10 cellular contexts compared by ENCODE assay signal in the genomic region with DNA sequence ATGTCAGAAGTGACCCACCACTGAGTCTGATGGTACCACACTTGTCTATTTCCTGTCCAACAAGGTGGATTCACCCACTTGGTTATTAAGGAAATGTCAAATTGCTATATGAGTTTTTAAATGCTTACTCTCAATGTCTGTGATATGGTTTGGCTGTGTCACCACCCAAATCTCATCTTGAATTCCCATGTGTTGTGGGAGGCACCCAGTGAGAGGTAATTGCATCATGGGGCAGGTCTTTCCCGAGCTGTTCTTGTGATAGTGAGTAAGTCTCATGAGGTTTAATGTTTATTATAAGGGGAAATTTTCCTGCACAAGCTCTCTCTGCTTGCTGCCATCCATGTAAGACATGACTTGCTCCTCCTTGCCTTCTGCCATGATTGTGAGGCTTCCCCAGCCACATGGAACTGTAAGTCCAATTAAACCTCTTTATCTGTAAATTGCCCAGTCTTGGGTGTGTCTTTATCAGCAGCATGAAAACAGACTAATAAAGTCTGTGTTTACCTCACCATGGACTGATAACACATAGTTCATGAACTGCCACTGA. TPM values are rescaled to one million over a fixed set of nuclear protein-coding genes. Genes with fewer than 3 reads are reported as not detected.
A peak's percentile ranks its signal among the peaks of the same experiment; 100 is the strongest.
DNase-seq lines count a peak whose midpoint lies in the region; ATAC-seq and TF ChIP-seq lines count a peak whose summit lies in the region.
"Not testable (repeated sequence)": the region's sequence is repeated elsewhere in the genome, so short reads cannot be mapped to it uniquely, and the experiment has no call there.
"Had no signal": no experiment of that assay in that cellular context is flagged by ENCODE, and none has a peak within 500 bp of the region (broad histone marks: within the 10 kb centered on the region; RNA-seq: fewer than 3 reads in every experiment).

No MANE protein-coding gene starts in this region.

- H3K27me3 ChIP-seq in CD4-positive, alpha-beta T cell (ENCODE audit: control insufficient read depth, insufficient read depth, low read length) = not testable (repeated sequence)

- not testable (repeated sequence) for DNase-seq in CD4-positive, alpha-beta T cell
- DNase-seq in HUDEP-2 (lab: John Stamatoyannopoulos, UW; ENCODE audit: unreplicated experiment in 76 of 76) = peak in 49 of 76 experiments; percentile 2 to 86 (median 45)
- peak; percentile 8 for DNase-seq in RPMI7951 (ENCODE audit: low read depth)
- peak; percentile 67 for DNase-seq in activated CD4-positive, alpha-beta memory T cell treated with anti-CD3 and anti-CD28 coated beads for 36 hours
- peak; percentile 44 for DNase-seq in activated naive CD4-positive, alpha-beta T cell treated with anti-CD3 and anti-CD28 coated beads, Interleukin-2, amount 50 U/mL, for 16 hours
- peak; percentile 36 for DNase-seq in choroid plexus epithelial cell (ENCODE audit: low read depth)
- DNase-seq in immature natural killer cell = peak; percentile 31 to 38 (median 31)
- DNase-seq in stimulated activated CD4-positive, alpha-beta T cell treated with anti-CD3 and anti-CD28 coated beads, Interleukin-2, amount 100 ng/mL, for 24 hours = peak; percentile 23 to 48

- ATAC-seq in CD4-positive, alpha-beta T cell (ENCODE audit: poor library complexity) = not testable (repeated sequence)

- not testable (repeated sequence) for H3K4me3 ChIP-seq in choroid plexus epithelial cell (ENCODE audit: low read depth, low read length)

- not testable (repeated sequence) for H3K27ac ChIP-seq in CD4-positive, alpha-beta T cell (ENCODE audit: low read depth, low read length)

- H3K27ac Mint-ChIP-seq in CD4-positive, alpha-beta T cell = peak overlapping the region; percentile 48
- peak overlapping the region; percentile 86 for H3K27ac Mint-ChIP-seq in activated CD4-positive, alpha-beta memory T cell treated with anti-CD3 and anti-CD28 coated beads for 36 hours
- peak overlapping the region; percentile 92 to 97 (median 94) for H3K27ac Mint-ChIP-seq in immature natural killer cell

- H3K4me1 Mint-ChIP-seq in CD4-positive, alpha-beta T cell (ENCODE audit: low read depth) = peaks cover 61% of the 10 kb centered on the region
- H3K4me1 Mint-ChIP-seq in activated CD4-positive, alpha-beta memory T cell treated with anti-CD3 and anti-CD28 coated beads for 36 hours (ENCODE audit: low read depth) = peaks cover 46% of the 10 kb centered on the region
- peaks cover 57 to 73% of the 10 kb centered on the region in 2 donors for H3K4me1 Mint-ChIP-seq in immature natural killer cell

- H3K9me3 Mint-ChIP-seq in CD4-positive, alpha-beta T cell; immature natural killer cell: not testable (repeated sequence)
- peaks cover 24% of the 10 kb centered on the region for H3K9me3 Mint-ChIP-seq in activated CD4-positive, alpha-beta memory T cell treated with anti-CD3 and anti-CD28 coated beads for 36 hours

- intact Hi-C loops in CD4-positive, alpha-beta T cell (cut with DNase I, micrococcal nuclease) = loop anchor here (5.0 kb wide), 2 partner anchors 37 to 112 kb away; no protein-coding TSS in a partner anchor
- intact Hi-C loops in activated CD4-positive, alpha-beta memory T cell treated with anti-CD3 and anti-CD28 coated beads for 36 hours (cut with micrococcal nuclease) = loop anchor here (1.0 kb wide), 1 partner anchor 11 kb away; no protein-coding TSS in a partner anchor

- H3K9me3 ChIP-seq in CD4-positive, alpha-beta T cell (ENCODE audit: control insufficient read depth, low read length) = not testable (repeated sequence)

- H3K27me3 Mint-ChIP-seq in CD4-positive, alpha-beta T cell; activated CD4-positive, alpha-beta memory T cell treated with anti-CD3 and anti-CD28 coated beads for 36 hours: not testable (repeated sequence)
- peaks cover 21 to 35% (median 33%) of the 10 kb centered on the region in 3 donors for H3K27me3 Mint-ChIP-seq in immature natural killer cell (ENCODE audit: low read depth in 3 of 3)

- CTCF ChIA-PET in CD4-positive, alpha-beta T cell (lab: Charles Lee) = interaction anchor here (0.7 kb wide), 1 partner anchor 9 kb away, joined by 4 read pairs; no protein-coding TSS in a partner anchor
- CTCF ChIA-PET in activated CD4-positive, alpha-beta memory T cell treated with anti-CD3 and anti-CD28 coated beads for 36 hours (lab: Charles Lee) = interaction anchor here (0.6 to 1.0 kb wide), 3 partner anchors 10 to 134 kb away, joined by 3 to 4 read pairs (median 3); no protein-coding TSS in a partner anchor

- POLR2A ChIA-PET in CD4-positive, alpha-beta T cell (lab: Charles Lee) = interaction anchor here (1.7 kb wide), 1 partner anchor 29 kb away, joined by 3 read pairs; no protein-coding TSS in a partner anchor
- POLR2A ChIA-PET in activated CD4-positive, alpha-beta memory T cell treated with anti-CD3 and anti-CD28 coated beads for 36 hours (lab: Charles Lee) = interaction anchor here (13.5 kb wide), 1 partner anchor 20 kb away, joined by 471 read pairs; a partner anchor contains a TSS

- H3K4me3 Mint-ChIP-seq in CD4-positive, alpha-beta T cell = peak overlapping the region; percentile 32
- H3K4me3 Mint-ChIP-seq in activated CD4-positive, alpha-beta memory T cell treated with anti-CD3 and anti-CD28 coated beads for 36 hours = peak overlapping the region; percentile 68
- peak overlapping the region; percentile 89 to 97 (median 94) for H3K4me3 Mint-ChIP-seq in immature natural killer cell

- not testable (repeated sequence) for TF ChIP-seq CTCF in CD4-positive, alpha-beta T cell (IDR thresholded peaks at IDR 0.05); choroid plexus epithelial cell (conservative IDR thresholded peaks at IDR 0.05; ENCODE audit: low read depth, low read length)

- peaks cover 52% of the 10 kb centered on the region for H3K36me3 Mint-ChIP-seq in CD4-positive, alpha-beta T cell (ENCODE audit: low read depth)
- peaks cover 57% of the 10 kb centered on the region for H3K36me3 Mint-ChIP-seq in activated CD4-positive, alpha-beta memory T cell treated with anti-CD3 and anti-CD28 coated beads for 36 hours
- peaks cover 22 to 28% (median 24%) of the 10 kb centered on the region in 3 donors for H3K36me3 Mint-ChIP-seq in immature natural killer cell

RNA-seq across cellular contexts. Expression of a gene that starts 24.5 kb away (rescaled TPM):
- total RNA-seq in CD4-positive, alpha-beta T cell = 100 to 1,000 TPM; 121 to 122 TPM
- total RNA-seq in RPMI7951 (2014; rRNA removed; shearing (Covaris generic)) = 2.8 and 3.4 TPM in 2 replicates
- total RNA-seq in activated CD4-positive, alpha-beta memory T cell treated with anti-CD3 and anti-CD28 coated beads for 36 hours = 100 to 1,000 TPM; 191 to 199 TPM
- 10 to 100 TPM; 37.7 to 57.3 (median 38.7) TPM for polyA plus RNA-seq in immature natural killer cell

RNA-seq across cellular contexts. Expression of a gene that starts 37.3 kb away (rescaled TPM):
- total RNA-seq in CD4-positive, alpha-beta T cell = 10 to 100 TPM; 54.8 to 56.2 TPM
- not detected in 2 replicates for total RNA-seq in RPMI7951 (2014; rRNA removed; shearing (Covaris generic))
- total RNA-seq in activated CD4-positive, alpha-beta memory T cell treated with anti-CD3 and anti-CD28 coated beads for 36 hours = 1 to 10 TPM; 3.6 to 4.9 TPM
- polyA plus RNA-seq in immature natural killer cell = 100 to 1,000 TPM; 303 to 351 (median 347) TPM
- total RNA-seq: Caco-2, cardiac muscle cell had no signal
- polyA plus RNA-seq: cardiac muscle cell had no signal

Comparison
In these comparisons a context has a peak if more than half of its experiments do, and no peak if none do; other contexts are left out.
1. H3K4me3 Mint-ChIP-seq: peak in every context shown above with its lines; median percentile 94 in immature natural killer cell; 68 in activated CD4-positive, alpha-beta memory T cell treated with anti-CD3 and anti-CD28 coated beads for 36 hours; 32 in CD4-positive, alpha-beta T cell.
2. RNA of a gene that starts 24.5 kb away (total RNA-seq): 191 to 199 TPM in activated CD4-positive, alpha-beta memory T cell treated with anti-CD3 and anti-CD28 coated beads for 36 hours and 121 to 122 TPM in CD4-positive, alpha-beta T cell; 2.8 to 3.4 TPM in RPMI7951; every median in the first group is over 10 times any median in the second.
3. RNA of a gene that starts 37.3 kb away (total RNA-seq): 54.8 to 56.2 TPM in CD4-positive, alpha-beta T cell; 3.6 to 4.9 TPM in activated CD4-positive, alpha-beta memory T cell treated with anti-CD3 and anti-CD28 coated beads for 36 hours and not detected in RPMI7951; every median in the first group is over 4 times any median in the second.
4. Peak in every context shown above with its lines, with median percentiles within 50 percentile points of each other: H3K27ac Mint-ChIP-seq.